Comparison of ENCODE assay signal across 8 cellular contexts in the genomic region with DNA sequence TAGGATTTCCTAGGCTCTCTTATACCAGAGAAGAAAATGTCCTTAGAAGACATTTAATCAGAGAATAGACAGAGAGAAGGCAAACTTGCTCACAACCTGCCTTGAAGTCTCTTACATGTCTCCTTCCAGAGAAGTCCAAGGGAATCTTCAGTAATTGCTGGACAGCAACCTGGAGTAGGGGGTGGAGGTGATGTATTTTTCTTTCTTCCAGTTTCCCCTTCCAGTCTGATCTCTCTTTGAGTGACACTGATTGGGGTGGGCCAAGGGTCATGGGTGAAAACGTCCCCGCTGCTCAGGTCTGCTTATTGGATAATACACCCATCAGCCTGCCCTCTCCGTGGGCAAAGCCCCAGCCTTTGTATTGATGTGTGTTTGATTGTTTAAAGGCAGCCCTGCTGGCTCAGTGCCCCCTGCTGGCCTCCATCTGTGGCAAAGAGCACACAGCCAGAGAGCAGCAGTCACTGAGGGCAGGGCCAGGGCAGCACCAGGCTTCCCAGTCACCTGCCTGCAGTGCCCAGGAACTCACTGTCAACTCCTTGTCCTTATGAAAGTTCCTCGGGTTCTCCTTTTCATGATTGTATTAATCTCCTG.
DNase-seq lines count a peak whose midpoint lies in the region; ATAC-seq and TF ChIP-seq lines count a peak whose summit lies in the region.

No MANE protein-coding gene starts in this region.

- H3K4me3 ChIP-seq in AG10803 (ENCODE audit: low read length) (no peak overlapping the region), HFF-Myc (replicated peaks; ENCODE audit: low read depth, low read length) (no peak overlapping the region), retinal pigment epithelial cell (ENCODE audit: low read length) (no peak overlapping the region)

- DNase-seq in AG10803 (ENCODE audit: low read depth) (no peak), HFF-Myc (ENCODE audit: extremely low read depth, low read depth) (no peak), retinal pigment epithelial cell (ENCODE audit: low read depth) (no peak), NCI-H2227 (lab: John Stamatoyannopoulos, UW; ENCODE audit: unreplicated experiment) (no peak), cortex of kidney (lab: John Stamatoyannopoulos, UW) (no peak)
- peak; percentile 37 for DNase-seq in activated CD4-positive, CD25-positive, alpha-beta regulatory T cell treated with anti-CD3 and anti-CD28 coated beads, Interleukin-2, amount 50 U/mL, for 72 hours
- peak; percentile 6 for DNase-seq in effector CD8-positive, alpha-beta T cell (lab: John Stamatoyannopoulos, UW)

- TF ChIP-seq CTCF in AG10803 (conservative IDR thresholded peaks at IDR 0.05; ENCODE audit: low read length), result 0 out of 2 replicates have a peak, but pooled peaks have one; percentile 19
- TF ChIP-seq CTCF in HFF-Myc (IDR thresholded peaks at IDR 0.05; ENCODE audit: low read depth, low read length, missing control alignments), result peak; percentile 59
- peak; percentile 61 for TF ChIP-seq CTCF in retinal pigment epithelial cell (conservative IDR thresholded peaks at IDR 0.05; ENCODE audit: low read depth, low read length)

- ATAC-seq in GM18868 (IDR thresholded peaks at IDR 0.05; ENCODE audit: unreplicated experiment), result no peak

Comparison
In these comparisons a context has a peak if more than half of its experiments do, and no peak if none do; other contexts are left out.
1. DNase-seq: peak in activated CD4-positive, CD25-positive, alpha-beta regulatory T cell treated with anti-CD3 and anti-CD28 coated beads, Interleukin-2, amount 50 U/mL, for 72 hours (single experiment) and effector CD8-positive, alpha-beta T cell (single experiment); none in AG10803 (single experiment), HFF-Myc (single experiment), retinal pigment epithelial cell (single experiment), NCI-H2227 (single experiment) and cortex of kidney (single experiment).
2. Peak in every context shown above with its lines, with median percentiles within 50 percentile points of each other: CTCF ChIP-seq.